In the genomic region with DNA sequence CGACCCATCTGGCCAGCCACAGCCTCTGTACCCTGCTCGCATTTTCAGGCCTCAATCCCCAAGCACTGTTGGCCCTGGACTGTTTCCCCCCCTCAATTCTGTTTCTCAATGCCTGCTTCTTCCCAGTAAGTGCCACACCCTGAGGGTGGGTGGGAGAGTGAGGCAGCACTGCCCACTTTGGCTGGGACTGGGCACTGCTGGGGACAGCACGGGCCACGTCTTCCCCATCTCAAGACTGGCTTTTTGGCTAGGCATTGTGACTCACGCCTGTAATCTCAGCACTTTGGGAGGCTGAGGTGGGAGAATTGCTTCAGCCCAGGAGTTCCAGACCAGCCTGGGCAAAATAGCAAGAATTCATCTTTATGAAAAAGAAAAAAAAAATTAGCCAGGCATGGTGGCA, we compare ENCODE assay signal across 6 cellular contexts. TPM values are rescaled to one million over a fixed set of nuclear protein-coding genes. Genes with fewer than 3 reads are reported as not detected.
DNase-seq lines count a peak whose midpoint lies in the region; ATAC-seq and TF ChIP-seq lines count a peak whose summit lies in the region.
"Not testable (repeated sequence)": the region's sequence is repeated elsewhere in the genome, so short reads cannot be mapped to it uniquely, and the experiment has no call there.

No MANE protein-coding gene starts in this region.

- H2BK5ac ChIP-seq in neuronal stem cell (ENCODE audit: low read length): not testable (repeated sequence)

- H2AK5ac ChIP-seq in neuronal stem cell (ENCODE audit: low read depth, low read length): not testable (repeated sequence)

- peaks cover 19% of the 10 kb centered on the region for H3K4me1 Mint-ChIP-seq in activated B cell treated with CpG ODN at 0.5 μM for 24 hours

- ATAC-seq in activated B cell treated with CpG ODN at 0.5 μM for 24 hours (ENCODE audit: low read depth): not testable (repeated sequence)

- not testable (repeated sequence) for H3K4ac ChIP-seq in neuronal stem cell (ENCODE audit: low read length)

- intact Hi-C loops in activated B cell treated with CpG ODN at 0.5 μM for 24 hours (cut with micrococcal nuclease): not testable (repeated sequence)

- H3K9ac ChIP-seq in GM23248: not testable (repeated sequence)
- H3K9ac ChIP-seq in NT2/D1 (ENCODE audit: insufficient read length, low read depth) (peak overlapping the region; percentile 32), neuronal stem cell (ENCODE audit: low read depth, low read length, poor library complexity) (peak overlapping the region; percentile 38)

- not testable (repeated sequence) for H3K14ac ChIP-seq in neuronal stem cell (ENCODE audit: low read length)

- not testable (repeated sequence) for H2BK12ac ChIP-seq in neuronal stem cell (ENCODE audit: low read length)

- H3K79me1 ChIP-seq in neuronal stem cell (ENCODE audit: low read depth, low read length): not testable (repeated sequence)

- H3K27ac Mint-ChIP-seq in activated B cell treated with CpG ODN at 0.5 μM for 24 hours: peak overlapping the region; percentile 14

- in situ Hi-C loops in GM23248 (cut with MboI): not testable (repeated sequence)

- not testable (repeated sequence) for H3K18ac ChIP-seq in neuronal stem cell (ENCODE audit: low read length)

- H3F3A ChIP-seq in GM23248 (ENCODE audit: insufficient read depth): not testable (repeated sequence)

- WGBS in GM23248 (ENCODE audit: low coverage in 1 of 2, low lambda C conversion rate in 2 of 2, missing lambda C conversion rate in 2 of 2), 2 experiments: 46 to 47% methylated on average over 5 of the region's 5 CpGs
- no CpG with 5 or more reads among the region's 5 CpGs for WGBS in neuronal stem cell (ENCODE audit: extremely low coverage in 2 of 2, insufficient read length in 2 of 2, insufficient replicate concordance in 1 of 2), 2 donors

- peak; percentile 51 for DNase-seq in GM23248
- not testable (repeated sequence) for DNase-seq in NT2/D1 (ENCODE audit: low read depth, low spot score); activated B cell treated with CpG ODN at 0.5 μM for 24 hours; neuronal stem cell (ENCODE audit: low spot score)
- peak; percentile 35 for DNase-seq in fibroblast of the aortic adventitia (ENCODE audit: low read depth)

- H3K27me3 ChIP-seq in GM23248 (replicated peaks; ENCODE audit: insufficient read depth); NT2/D1 (ENCODE audit: insufficient read depth, insufficient read length); neuronal stem cell (ENCODE audit: control insufficient read depth in 3 of 3, insufficient read depth in 3 of 3, low read depth in 1 of 3, low read length in 3 of 3): not testable (repeated sequence)

- H2BK15ac ChIP-seq in neuronal stem cell (ENCODE audit: low read length): not testable (repeated sequence)

- not testable (repeated sequence) for H4K91ac ChIP-seq in neuronal stem cell (ENCODE audit: low read depth, low read length, poor library complexity)

- not testable (repeated sequence) for H3K9me3 ChIP-seq in GM23248 (ENCODE audit: low read depth); NT2/D1 (ENCODE audit: insufficient read depth, low read length); neuronal stem cell (replicated peaks in 1 of 2; ENCODE audit: control insufficient read depth in 2 of 2, insufficient read depth in 1 of 2, low read depth in 1 of 2, low read length in 2 of 2)

- H3K4me2 ChIP-seq in GM23248 (ENCODE audit: unreplicated experiment); neuronal stem cell (ENCODE audit: insufficient read depth, low read length, poor library complexity, severe bottlenecking): not testable (repeated sequence)

- H4K8ac ChIP-seq in neuronal stem cell (ENCODE audit: low read depth, low read length): not testable (repeated sequence)

- not testable (repeated sequence) for H2BK120ac ChIP-seq in neuronal stem cell (ENCODE audit: low read depth, low read length)

- H3K9me3 Mint-ChIP-seq in activated B cell treated with CpG ODN at 0.5 μM for 24 hours: not testable (repeated sequence)

- not testable (repeated sequence) for TF ChIP-seq CTCF in C4-2B (conservative IDR thresholded peaks at IDR 0.05); activated B cell treated with CpG ODN at 0.5 μM for 24 hours (IDR thresholded peaks at IDR 0.05); fibroblast of the aortic adventitia (IDR thresholded peaks at IDR 0.05; ENCODE audit: insufficient read depth, low read length)

- POLR2A ChIA-PET in activated B cell treated with CpG ODN at 0.5 μM for 24 hours (lab: Charles Lee): interaction anchor here (0.6 to 12.5 kb wide), 6 partner anchors 11 to 99 kb away, joined by 3 to 418 read pairs (median 9); partner anchors contain the start of gene SLC43A2

- H3K23ac ChIP-seq in neuronal stem cell (ENCODE audit: low read depth, low read length, poor library complexity): not testable (repeated sequence)

- H3K4me3 ChIP-seq in GM23248; NT2/D1 (ENCODE audit: insufficient read length, low read depth); fibroblast of the aortic adventitia (ENCODE audit: low read depth, low read length); neuronal stem cell (ENCODE audit: low read length in 2 of 2): not testable (repeated sequence)

- H3K79me2 ChIP-seq in GM23248 (ENCODE audit: insufficient read depth): not testable (repeated sequence)

- CTCF ChIA-PET in activated B cell treated with CpG ODN at 0.5 μM for 24 hours (lab: Charles Lee): interaction anchor here (3.5 to 3.9 kb wide), 2 partner anchors 58 to 75 kb away, joined by 82 to 124 read pairs; partner anchors contain the start of genes RILP, SCARF1 and SLC43A2

- H2AFZ ChIP-seq in GM23248; neuronal stem cell (ENCODE audit: low read length): not testable (repeated sequence)

- not testable (repeated sequence) for H3K36me3 ChIP-seq in GM23248 (ENCODE audit: low read depth); NT2/D1 (ENCODE audit: insufficient read depth, insufficient read length, low read length)
- peaks cover 0 to 32% of the 10 kb centered on the region in 2 donors for H3K36me3 ChIP-seq in neuronal stem cell (replicated peaks in 1 of 2; ENCODE audit: control insufficient read depth in 2 of 2, insufficient read depth in 2 of 2, low read length in 2 of 2)

- not testable (repeated sequence) for H3K4me1 ChIP-seq in GM23248 (ENCODE audit: insufficient read depth); neuronal stem cell (ENCODE audit: control insufficient read depth in 2 of 2, insufficient read depth in 1 of 2, low read depth in 1 of 2, low read length in 2 of 2)
- H3K4me1 ChIP-seq in NT2/D1 (ENCODE audit: insufficient read depth, insufficient read length): peaks cover 22% of the 10 kb centered on the region

- H3K9me2 ChIP-seq in GM23248 (ENCODE audit: insufficient read depth): not testable (repeated sequence)

- peaks cover 18% of the 10 kb centered on the region for H3K36me3 Mint-ChIP-seq in activated B cell treated with CpG ODN at 0.5 μM for 24 hours (ENCODE audit: low read depth)

- H3K4me3 Mint-ChIP-seq in activated B cell treated with CpG ODN at 0.5 μM for 24 hours: not testable (repeated sequence)

- H3K27ac ChIP-seq in C4-2B: peak overlapping the region; percentile 3; the same call in 1 of the 2 replicates
- not testable (repeated sequence) for H3K27ac ChIP-seq in GM23248; neuronal stem cell (replicated peaks; ENCODE audit: low read length)

- H4K20me1 ChIP-seq in GM23248 (ENCODE audit: insufficient read depth): not testable (repeated sequence)

- not testable (repeated sequence) for H3K27me3 Mint-ChIP-seq in activated B cell treated with CpG ODN at 0.5 μM for 24 hours

RNA-seq across cellular contexts. Expression of gene PITPNA, which starts 10.1 kb away (rescaled TPM):
- total RNA-seq in GM23248 (2014; rRNA removed; shearing (Covaris generic)): 19.1 and 34.3 TPM in 2 replicates
- polyA plus RNA-seq in GM23248 (2016; fragmentation: Nextera tagmentation; extraction: Ambion mirVana): 31.6 and 34.6 TPM in 2 replicates
- 97.0 and 113 TPM in 2 replicates for total RNA-seq in activated B cell treated with CpG ODN at 0.5 μM for 24 hours
- total RNA-seq in fibroblast of the aortic adventitia (ENCODE audit: low replicate concordance): 28.4 and 33.3 TPM in 2 replicates
- polyA plus RNA-seq in neuronal stem cell (2013, experiment 1 of 2): 62.6 TPM
- polyA plus RNA-seq in neuronal stem cell (2013, experiment 2 of 2): 64.6 TPM

RNA-seq across cellular contexts. Expression of gene SLC43A2, which starts 56.0 kb away (rescaled TPM):
- total RNA-seq in GM23248 (2014; rRNA removed; shearing (Covaris generic)): 8.6 and 9.1 TPM in 2 replicates
- polyA plus RNA-seq in GM23248 (2016; fragmentation: Nextera tagmentation; extraction: Ambion mirVana): 6.0 and 6.6 TPM in 2 replicates
- total RNA-seq in activated B cell treated with CpG ODN at 0.5 μM for 24 hours (148 and 167 TPM in 2 replicates), fibroblast of the aortic adventitia (ENCODE audit: low replicate concordance) (3.0 and 9.3 TPM in 2 replicates)
- polyA plus RNA-seq in neuronal stem cell (2013, experiment 1 of 2): 11.3 TPM
- polyA plus RNA-seq in neuronal stem cell (2013, experiment 2 of 2): 11.0 TPM

RNA-seq across cellular contexts. Expression of gene INPP5K, which starts 56.2 kb away (rescaled TPM):
- total RNA-seq in GM23248 (2014; rRNA removed; shearing (Covaris generic)): 42.3 and 57.8 TPM in 2 replicates
- polyA plus RNA-seq in GM23248 (2016; fragmentation: Nextera tagmentation; extraction: Ambion mirVana): 36.1 and 37.5 TPM in 2 replicates
- 46.0 and 50.0 TPM in 2 replicates for total RNA-seq in activated B cell treated with CpG ODN at 0.5 μM for 24 hours
- total RNA-seq in fibroblast of the aortic adventitia (ENCODE audit: low replicate concordance): 13.2 and 27.3 TPM in 2 replicates
- 11.1 TPM for polyA plus RNA-seq in neuronal stem cell (2013, experiment 1 of 2)
- 10.1 TPM for polyA plus RNA-seq in neuronal stem cell (2013, experiment 2 of 2)

Comparison
In these comparisons a context has a peak if more than half of its experiments do, and no peak if none do; other contexts are left out.
1. RNA of gene SLC43A2, which starts 56.0 kb away (total RNA-seq): 148 to 167 TPM in activated B cell treated with CpG ODN at 0.5 μM for 24 hours; 8.6 to 9.1 TPM in GM23248 and 3.0 to 9.3 TPM in fibroblast of the aortic adventitia; every median in the first group is over 10 times any median in the second.